In the genomic region with DNA sequence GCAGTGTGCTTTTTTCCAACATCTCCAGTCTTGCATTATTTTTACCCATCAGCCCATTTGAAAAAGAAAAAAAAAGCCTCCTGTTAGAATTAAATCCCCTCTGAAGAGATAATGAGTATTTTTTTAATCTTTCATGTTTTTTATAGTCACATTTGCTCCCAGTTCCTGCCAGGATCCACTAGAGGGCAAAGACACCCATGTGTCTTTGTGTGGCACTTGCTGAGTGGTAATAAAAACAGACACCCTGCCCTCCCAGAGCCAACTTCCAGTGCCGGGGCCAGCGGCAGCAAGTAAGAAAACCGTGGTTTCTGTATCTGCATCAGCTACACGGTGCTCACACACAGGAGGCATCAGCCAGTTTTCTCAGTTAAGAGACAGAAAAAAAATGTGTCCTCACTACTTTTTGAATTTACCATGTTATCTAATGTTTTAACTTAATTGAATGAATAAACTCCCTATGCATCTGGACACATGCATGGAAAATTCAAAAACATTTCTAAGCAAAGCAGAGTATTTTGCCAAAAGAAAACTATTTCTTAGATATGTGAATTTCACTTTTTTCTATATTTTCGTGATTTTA, we compare ENCODE assay signal across 12 cellular contexts.
DNase-seq lines count a peak whose midpoint lies in the region; ATAC-seq, FAIRE-seq and TF ChIP-seq lines count a peak whose summit lies in the region.
"Had no signal": no experiment of that assay in that cellular context is flagged by ENCODE, and none has a peak within 500 bp of the region (broad histone marks: within the 10 kb centered on the region; RNA-seq: fewer than 3 reads in every experiment).

No MANE protein-coding gene starts in this region.

- ATAC-seq in HG02588 (IDR thresholded peaks at IDR 0.05; ENCODE audit: unreplicated experiment): no peak

- no peaks in the 10 kb centered on the region for H3K27me3 ChIP-seq in Peyer's patch

- DNase-seq in Peyer's patch (no peak), fibroblast of villous mesenchyme (ENCODE audit: low read depth) (no peak), GM12891 (ENCODE audit: insufficient read length, low spot score) (no peak), NCI-H82 treated with DMSO at 0.1 percent for 48 hours (lab: John Stamatoyannopoulos, UW; ENCODE audit: unreplicated experiment) (no peak), NCI-H526 (lab: John Stamatoyannopoulos, UW) (no peak)
- DNase-seq: activated naive CD4-positive, alpha-beta T cell; CD4-positive, CD25-positive, alpha-beta regulatory T cell; NCI-H526 treated with DMSO at 0.1 percent for 48 hours had no signal

- H3K9me3 ChIP-seq in Peyer's patch: no peaks in the 10 kb centered on the region

- no peak for TF ChIP-seq POLR2A in Peyer's patch (IDR thresholded peaks at IDR 0.05)
- TF ChIP-seq POLR2A in GM12891 (IDR thresholded peaks at IDR 0.05; ENCODE audit: low read depth, low read length): no peak

- FAIRE-seq in GM12891 (lab: Jason Lieb, UNC): no peak

- H3K27ac ChIP-seq in 22Rv1: no peak overlapping the region
- no peak overlapping the region for H3K27ac ChIP-seq in Peyer's patch

- H3K4me3 ChIP-seq in GM12875 (ENCODE audit: low read depth, low read length) (no peak overlapping the region), Peyer's patch (no peak overlapping the region), fibroblast of villous mesenchyme (ENCODE audit: low read depth, low read length) (no peak overlapping the region)
- H3K4me3 ChIP-seq: lung had no signal

- no peaks in the 10 kb centered on the region for H3K4me1 ChIP-seq in Peyer's patch

- no peaks in the 10 kb centered on the region for H3K36me3 ChIP-seq in Peyer's patch

- TF ChIP-seq CTCF in 22Rv1 (IDR thresholded peaks at IDR 0.05): peak; percentile 53
- peak; percentile 12; the same call in 1 of the 2 replicates for TF ChIP-seq CTCF in GM12875 (IDR thresholded peaks at IDR 0.05; ENCODE audit: borderline replicate concordance, insufficient read depth, low read depth, low read length)
- peak in 4 of 6 experiments; percentile 5 to 48 (median 36) for TF ChIP-seq CTCF in Peyer's patch (IDR thresholded peaks at IDR 0.05)
- TF ChIP-seq CTCF in fibroblast of villous mesenchyme (IDR thresholded peaks at IDR 0.05; ENCODE audit: insufficient read depth, low read depth, low read length): peak; percentile 33

TF ChIP-seq in GM12891, 5 proteins besides CTCF, POLR2A, EP300 and RAD21:
- TF ChIP-seq POLR2AphosphoS5 (IDR thresholded peaks at IDR 0.05; ENCODE audit: low read depth, low read length): no peak
